17 cellular contexts compared by ENCODE assay signal in genomic region chr9:113931140-113931539, GRCh38.
"Had no signal": no experiment of that assay in that cellular context is flagged by ENCODE, and none has a peak within 500 bp of the region (broad histone marks: within the 10 kb centered on the region; RNA-seq: fewer than 3 reads in every experiment).

No MANE protein-coding gene starts in this region.

- DNase-seq: activated CD4-positive, alpha-beta T cell treated with anti-CD3 and anti-CD28 coated beads, Interleukin-2, amount 50 U/mL, for 4 hours; activated CD4-positive, CD25-positive, alpha-beta regulatory T cell treated with anti-CD3 and anti-CD28 coated beads, Interleukin-2, amount 50 U/mL, for 72 hours; activated naive CD4-positive, alpha-beta T cell treated with anti-CD3 and anti-CD28 coated beads for 36 hours; activated T-cell treated with anti-CD3 and anti-CD28 coated beads, Interleukin-2, amount 50 U/mL, for 1 hour; central memory CD4-positive, alpha-beta T cell; cortex of kidney; effector CD8-positive, alpha-beta T cell; left ventricle myocardium inferior; mammary epithelial cell; occipital lobe; stimulated activated CD4-positive, alpha-beta T cell treated with anti-CD3 and anti-CD28 coated beads, Interleukin-12 subunit alpha, Interleukin-12 subunit beta, amount 100 ng/mL, for 4 hours; stimulated activated CD4-positive, alpha-beta T cell treated with anti-CD3 and anti-CD28 coated beads, Interleukin-1b, Interleukin-23, amount 100 ng/mL, for 48 hours; stimulated activated CD8-positive, alpha-beta memory T cell treated with anti-CD3 and anti-CD28 coated beads, Interleukin-4, amount 100 ng/mL, for 48 hours; stimulated activated naive CD4-positive, alpha-beta T cell; SW 1271; T-helper 2 cell; thyroid gland had no signal

- H3K27me3 ChIP-seq: thyroid gland had no signal

- H3K36me3 ChIP-seq: left ventricle myocardium inferior, thyroid gland had no signal

- H3K9me3 ChIP-seq: thyroid gland had no signal

- H3K27ac ChIP-seq: left ventricle myocardium inferior, thyroid gland had no signal

- H3K4me3 ChIP-seq: left ventricle myocardium inferior, thyroid gland had no signal
